Comparison of ENCODE assay signal across 14 cellular contexts in genomic region chr6:129236110-129236509, GRCh38.
DNase-seq lines count a peak whose midpoint lies in the region; ATAC-seq and TF ChIP-seq lines count a peak whose summit lies in the region.
"Had no signal": no experiment of that assay in that cellular context is flagged by ENCODE, and none has a peak within 500 bp of the region (broad histone marks: within the 10 kb centered on the region; RNA-seq: fewer than 3 reads in every experiment).

No MANE protein-coding gene starts in this region.

- H3K27me3 ChIP-seq in skeletal muscle satellite cell (ENCODE audit: control insufficient read depth, insufficient read depth, low read length) (no peaks in the 10 kb centered on the region), ascending aorta (no peaks in the 10 kb centered on the region)
- H3K27me3 ChIP-seq in CD8-positive, alpha-beta memory T cell (ENCODE audit: insufficient read depth, low read length, poor library complexity, severe bottlenecking), result no peaks in the 10 kb centered on the region

- H3K27ac Mint-ChIP-seq in T-cell, result no peak overlapping the region
- no peak overlapping the region for H3K27ac Mint-ChIP-seq in CD8-positive, alpha-beta memory T cell
- H3K27ac Mint-ChIP-seq: natural killer cell; stimulated activated naive CD8-positive, alpha-beta T cell treated with anti-CD3 and anti-CD28 coated beads, Interleukin-15, amount 100 ng/mL, for 72 hours had no signal

- H3K9me3 ChIP-seq in skeletal muscle satellite cell (replicated peaks; ENCODE audit: low read length), result no peaks in the 10 kb centered on the region
- no peaks in the 10 kb centered on the region for H3K9me3 ChIP-seq in ascending aorta
- H3K9me3 ChIP-seq in CD8-positive, alpha-beta memory T cell (ENCODE audit: low read length), result no peaks in the 10 kb centered on the region

- no peaks in the 10 kb centered on the region for H3K4me1 Mint-ChIP-seq in T-cell
- H3K4me1 Mint-ChIP-seq in CD8-positive, alpha-beta memory T cell, result no peaks in the 10 kb centered on the region
- H3K4me1 Mint-ChIP-seq: natural killer cell; stimulated activated naive CD8-positive, alpha-beta T cell treated with anti-CD3 and anti-CD28 coated beads, Interleukin-15, amount 100 ng/mL, for 72 hours had no signal

- peaks cover 7 to 13% of the 10 kb centered on the region in 2 donors for H3K27me3 Mint-ChIP-seq in T-cell
- H3K27me3 Mint-ChIP-seq in CD8-positive, alpha-beta memory T cell, result peaks cover 3 to 39% of the 10 kb centered on the region in 2 donors

- POLR2A ChIA-PET in T-cell (lab: Charles Lee), result no interaction called here
- POLR2A ChIA-PET in CD8-positive, alpha-beta memory T cell (lab: Charles Lee), result no interaction called here

- CTCF ChIA-PET in T-cell (lab: Charles Lee), result no interaction called here
- CTCF ChIA-PET in CD8-positive, alpha-beta memory T cell (lab: Charles Lee), result no interaction called here

- no peaks in the 10 kb centered on the region for H3K36me3 Mint-ChIP-seq in T-cell
- H3K36me3 Mint-ChIP-seq in CD8-positive, alpha-beta memory T cell, result no peaks in the 10 kb centered on the region
- H3K36me3 Mint-ChIP-seq: brain, natural killer cell had no signal

- no peak overlapping the region for H3K9ac ChIP-seq in skeletal muscle satellite cell (ENCODE audit: low read depth, low read length)

- DNase-seq in NCI-H345 treated with DMSO at 0.1 percent for 48 hours (lab: John Stamatoyannopoulos, UW; ENCODE audit: unreplicated experiment) (no peak), T-cell (no peak), ascending aorta (ENCODE audit: low spot score in 2 of 2) (no peak)
- no peak for DNase-seq in CD8-positive, alpha-beta memory T cell
- DNase-seq: activated CD8-positive, alpha-beta memory T cell treated with anti-CD3 and anti-CD28 coated beads, Interleukin-2, amount 50 U/mL, for 48 hours; DMS79 treated with DMSO at 0.1 percent for 48 hours; KG1; natural killer cell; stimulated activated naive CD8-positive, alpha-beta T cell treated with anti-CD3 and anti-CD28 coated beads, Interleukin-15, amount 100 ng/mL, for 72 hours had no signal

- H3K4me1 ChIP-seq in skeletal muscle satellite cell (ENCODE audit: control insufficient read depth, insufficient read depth, low read length) (peaks cover 14% of the 10 kb centered on the region), ascending aorta (no peaks in the 10 kb centered on the region)
- no peaks in the 10 kb centered on the region for H3K4me1 ChIP-seq in CD8-positive, alpha-beta memory T cell (ENCODE audit: insufficient read depth, low read length)

- peak overlapping the region; percentile 57 for H3K4me2 ChIP-seq in skeletal muscle satellite cell (ENCODE audit: low read length)

- no peaks in the 10 kb centered on the region for H3K9me3 Mint-ChIP-seq in T-cell
- H3K9me3 Mint-ChIP-seq in CD8-positive, alpha-beta memory T cell, result no peaks in the 10 kb centered on the region
- H3K9me3 Mint-ChIP-seq: brain; natural killer cell; stimulated activated naive CD8-positive, alpha-beta T cell treated with anti-CD3 and anti-CD28 coated beads, Interleukin-15, amount 100 ng/mL, for 72 hours had no signal

- intact Hi-C loops in ascending aorta (cut with DNase I), result no loop called here

- no peak overlapping the region for H3K4me3 ChIP-seq in skeletal muscle satellite cell (ENCODE audit: low read length)
- H3K4me3 ChIP-seq in ascending aorta, result no peak overlapping the region
- H3K4me3 ChIP-seq in CD8-positive, alpha-beta memory T cell (ENCODE audit: low read length), result no peak overlapping the region

- TF ChIP-seq CTCF in ascending aorta (IDR thresholded peaks at IDR 0.05), result no peak

- H3K27ac ChIP-seq in ascending aorta, result no peak overlapping the region
- no peak overlapping the region for H3K27ac ChIP-seq in CD8-positive, alpha-beta memory T cell (ENCODE audit: low read depth, low read length)

- H3K4me3 Mint-ChIP-seq in T-cell, result no peak overlapping the region
- no peak overlapping the region for H3K4me3 Mint-ChIP-seq in CD8-positive, alpha-beta memory T cell
- H3K4me3 Mint-ChIP-seq: brain; natural killer cell; stimulated activated naive CD8-positive, alpha-beta T cell treated with anti-CD3 and anti-CD28 coated beads, Interleukin-15, amount 100 ng/mL, for 72 hours had no signal

- ATAC-seq in GM19043 (IDR thresholded peaks at IDR 0.05; ENCODE audit: low read depth, unreplicated experiment) (peak; percentile 72), HG02571 (IDR thresholded peaks at IDR 0.05; ENCODE audit: unreplicated experiment) (peak; percentile 74), HG03378 (IDR thresholded peaks at IDR 0.05; ENCODE audit: unreplicated experiment) (peak; percentile 69), T-cell (replicated peaks in 1 of 4) (no peak)
- ATAC-seq: natural killer cell; stimulated activated naive CD8-positive, alpha-beta T cell treated with anti-CD3 and anti-CD28 coated beads, Interleukin-15, amount 100 ng/mL, for 72 hours had no signal

- H3K36me3 ChIP-seq in skeletal muscle satellite cell (ENCODE audit: insufficient read depth, low read length) (no peaks in the 10 kb centered on the region), ascending aorta (no peaks in the 10 kb centered on the region)
- no peaks in the 10 kb centered on the region for H3K36me3 ChIP-seq in CD8-positive, alpha-beta memory T cell (ENCODE audit: insufficient read depth, low read length)

Comparison
In these comparisons a context has a peak if more than half of its experiments do, and no peak if none do; other contexts are left out.
1. ATAC-seq: peak in GM19043 (single experiment), HG02571 (single experiment) and HG03378 (single experiment); none in T-cell (0 of 4).